Comparison of ENCODE assay signal across 25 cellular contexts in genomic region chr2:86211033-86211795, GRCh38. TPM values are rescaled to one million over a fixed set of nuclear protein-coding genes. Genes with fewer than 3 reads are reported as not detected.
DNase-seq lines count a peak whose midpoint lies in the region; ATAC-seq and TF ChIP-seq lines count a peak whose summit lies in the region.
"Had no signal": no experiment of that assay in that cellular context is flagged by ENCODE, and none has a peak within 500 bp of the region (broad histone marks: within the 10 kb centered on the region; RNA-seq: fewer than 3 reads in every experiment).

No MANE protein-coding gene starts in this region.

- H3K4me1 ChIP-seq in CD4-positive, alpha-beta memory T cell (ENCODE audit: insufficient read depth, low read length), result no peaks in the 10 kb centered on the region
- peaks cover 0 to 6% of the 10 kb centered on the region in 2 donors for H3K4me1 ChIP-seq in left lung
- H3K4me1 ChIP-seq: ascending aorta, SJCRH30, suprapubic skin had no signal

- H3K36me3 Mint-ChIP-seq in CD4-positive, alpha-beta memory T cell, result peaks cover 49 to 64% of the 10 kb centered on the region in 2 donors

- H3K9me3 ChIP-seq in CD4-positive, alpha-beta memory T cell (ENCODE audit: control insufficient read depth in 1 of 2, low read length in 2 of 2), result no peaks in the 10 kb centered on the region
- no peaks in the 10 kb centered on the region for H3K9me3 ChIP-seq in left lung
- H3K9me3 ChIP-seq: ascending aorta, ovary, SJCRH30, suprapubic skin had no signal

- no peak overlapping the region for H3K27ac ChIP-seq in CD4-positive, alpha-beta memory T cell (ENCODE audit: low read depth, low read length)
- no peak overlapping the region for H3K27ac ChIP-seq in left lung
- H3K27ac ChIP-seq: ascending aorta, C4-2B, ovary, SJCRH30, suprapubic skin, VCaP had no signal

- CTCF ChIA-PET in CD4-positive, alpha-beta memory T cell (lab: Charles Lee; ENCODE audit: partially characterized antibody), result no interaction called here

- DNase-seq in CD4-positive, alpha-beta memory T cell, result no peak
- DNase-seq in NCI-H2029 (lab: John Stamatoyannopoulos, UW) (peak; percentile 20), left lung (peak in 1 of 2 donors; percentile 67), T-helper 1 cell (no peak), AML-193 (lab: John Stamatoyannopoulos, UW) (no peak), NCI-H524 treated with DMSO at 0.1 percent for 48 hours (lab: John Stamatoyannopoulos, UW) (no peak)
- DNase-seq: ACHN; activated CD4-positive, alpha-beta T cell treated with anti-CD3 and anti-CD28 coated beads, Interleukin-2, amount 50 U/mL, for 48 hours; activated naive CD4-positive, alpha-beta T cell treated with anti-CD3 and anti-CD28 coated beads, Interleukin-2, amount 50 U/mL, for 16 hours; HCEC 1CT; mesenchymal stem cell; naive thymus-derived CD4-positive, alpha-beta T cell; NCI-H187; NCI-H345; ovary; SJCRH30; T-helper 17 cell had no signal

- H3K27ac Mint-ChIP-seq in CD4-positive, alpha-beta memory T cell, result peak overlapping the region in 5 of 7 donors; percentile 26 to 53 (median 30)
- H3K27ac Mint-ChIP-seq: T-helper 17 cell had no signal

- H3K4me3 Mint-ChIP-seq in CD4-positive, alpha-beta memory T cell, result no peak overlapping the region
- H3K4me3 Mint-ChIP-seq: central memory CD8-positive, alpha-beta T cell; naive thymus-derived CD4-positive, alpha-beta T cell; T-helper 17 cell had no signal

- no peak for TF ChIP-seq CTCF in left lung (IDR thresholded peaks at IDR 0.05)

- peaks cover 0 to 5% (median 1%) of the 10 kb centered on the region in 4 donors for H3K4me1 Mint-ChIP-seq in CD4-positive, alpha-beta memory T cell
- H3K4me1 Mint-ChIP-seq: central memory CD8-positive, alpha-beta T cell had no signal

- intact Hi-C loops in CD4-positive, alpha-beta memory T cell (cut with micrococcal nuclease), result no loop called here
- intact Hi-C loops in left lung (cut with DNase I), result no loop called here

- H3K27me3 Mint-ChIP-seq in CD4-positive, alpha-beta memory T cell, result no peaks in the 10 kb centered on the region
- H3K27me3 Mint-ChIP-seq: central memory CD8-positive, alpha-beta T cell; naive thymus-derived CD4-positive, alpha-beta T cell; T-helper 17 cell had no signal

- H3K36me3 ChIP-seq in CD4-positive, alpha-beta memory T cell (ENCODE audit: insufficient read depth, low read length), result peaks cover 60% of the 10 kb centered on the region
- H3K36me3 ChIP-seq in left lung, result peaks cover 0 to 79% of the 10 kb centered on the region in 2 donors
- H3K36me3 ChIP-seq: ovary had no signal

- H3K4me3 ChIP-seq in CD4-positive, alpha-beta memory T cell (ENCODE audit: low read length in 2 of 2), result no peak overlapping the region
- H3K4me3 ChIP-seq in left lung, result no peak overlapping the region
- H3K4me3 ChIP-seq: ascending aorta, ovary, SJCRH30, suprapubic skin had no signal

- POLR2A ChIA-PET in CD4-positive, alpha-beta memory T cell (lab: Charles Lee; ENCODE audit: partially characterized antibody), result no interaction called here

- H3K27me3 ChIP-seq in CD4-positive, alpha-beta memory T cell (ENCODE audit: insufficient read depth, low read length), result no peaks in the 10 kb centered on the region
- H3K27me3 ChIP-seq in left lung, result no peaks in the 10 kb centered on the region
- H3K27me3 ChIP-seq: ascending aorta, ovary, SJCRH30, suprapubic skin had no signal

- peak; percentile 49 for ATAC-seq in GM18858 (IDR thresholded peaks at IDR 0.05; ENCODE audit: unreplicated experiment)
- ATAC-seq in left lung, result peak; percentile 90
- ATAC-seq in GM21367 (IDR thresholded peaks at IDR 0.05; ENCODE audit: unreplicated experiment), result no peak
- ATAC-seq: esophagus mucosa; naive thymus-derived CD4-positive, alpha-beta T cell; T-helper 17 cell had no signal

- H3K9me3 Mint-ChIP-seq in CD4-positive, alpha-beta memory T cell, result no peaks in the 10 kb centered on the region
- H3K9me3 Mint-ChIP-seq: central memory CD8-positive, alpha-beta T cell; naive thymus-derived CD4-positive, alpha-beta T cell had no signal

RNA-seq across cellular contexts. Expression of gene MRPL35, which starts 12.0 kb away (rescaled TPM):
- 10 to 100 TPM; 24.1 to 26.1 TPM for total RNA-seq in CD4-positive, alpha-beta memory T cell
- polyA plus RNA-seq in CD4-positive, alpha-beta memory T cell, result 10 to 100 TPM; 30.9 to 39.6 TPM
- total RNA-seq in left lung, result 10 to 100 TPM; 27.0 to 28.5 TPM

RNA-seq across cellular contexts. Expression of gene IMMT, which starts 16.0 kb away (rescaled TPM):
- total RNA-seq in CD4-positive, alpha-beta memory T cell, result 10 to 100 TPM; 77.2 to 82.7 TPM
- polyA plus RNA-seq in CD4-positive, alpha-beta memory T cell, result 10 to 100 TPM; 49.8 to 78.9 TPM
- total RNA-seq in left lung, result 10 to 100 TPM; 66.8 to 79.7 TPM
